Comparison of ENCODE assay signal across 8 cellular contexts in the genomic region with DNA sequence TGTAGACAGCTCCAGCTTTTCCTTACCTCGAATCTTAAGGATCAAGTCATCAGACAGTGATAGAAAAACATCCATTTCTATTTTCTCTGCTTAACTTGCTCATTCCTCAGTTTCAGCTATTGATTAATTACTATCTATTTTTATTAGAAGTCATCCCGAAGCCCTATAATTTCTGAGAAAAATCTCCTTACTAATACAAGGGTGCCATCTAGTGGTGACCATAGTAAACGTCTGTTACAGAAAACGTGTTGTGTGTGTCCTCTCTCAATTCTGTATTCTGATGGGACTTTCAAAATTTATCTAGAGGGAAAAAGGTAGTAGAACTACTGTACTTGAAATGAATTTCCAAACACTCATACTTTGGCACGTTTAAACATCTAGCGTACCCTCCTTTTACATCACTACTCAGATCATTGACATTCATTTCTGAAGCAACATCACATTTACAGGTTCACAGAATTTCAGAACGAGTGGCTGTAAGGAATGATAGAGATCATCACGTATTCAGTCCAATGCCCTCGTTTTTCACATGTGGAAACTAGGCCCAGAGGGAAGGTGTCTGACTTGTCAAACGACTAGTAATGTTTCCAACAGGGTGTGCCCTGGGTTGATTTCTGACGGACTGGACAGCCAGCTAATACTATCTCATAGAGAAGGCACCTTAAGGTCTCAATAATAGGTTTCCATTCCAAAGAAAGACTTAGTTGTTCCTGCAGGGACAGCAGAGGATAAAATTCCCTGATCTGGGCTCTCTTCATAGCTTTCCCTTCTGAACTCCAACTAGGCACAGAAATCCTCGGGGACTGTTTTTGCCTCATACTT. TPM values are rescaled to one million over a fixed set of nuclear protein-coding genes. Genes with fewer than 3 reads are reported as not detected.
A peak's percentile ranks its signal among the peaks of the same experiment; 100 is the strongest.
DNase-seq lines count a peak whose midpoint lies in the region; ATAC-seq, FAIRE-seq and TF ChIP-seq lines count a peak whose summit lies in the region.

No MANE protein-coding gene starts in this region.

- H3K27ac ChIP-seq in OCI-LY3 (ENCODE audit: low read length) (no peak overlapping the region), lung (ENCODE audit: low read depth in 1 of 2, low read length in 1 of 2) (no peak overlapping the region)

- ATAC-seq in lung (ENCODE audit: insufficient read depth, low FRiP score) (peak; percentile 66), HG03139 (IDR thresholded peaks at IDR 0.05; ENCODE audit: unreplicated experiment) (no peak), GM18511 (IDR thresholded peaks at IDR 0.05; ENCODE audit: unreplicated experiment) (no peak), GM21737 (IDR thresholded peaks at IDR 0.05; ENCODE audit: unreplicated experiment) (no peak)

- DNase-seq in DMS 273 (lab: John Stamatoyannopoulos, UW; ENCODE audit: unreplicated experiment), result peak; percentile 85
- peak; percentile 30 for DNase-seq in HuH-7.5 (ENCODE audit: low spot score)
- no peak for DNase-seq in lung (ENCODE audit: low spot score)

- no peak overlapping the region for H3K9ac ChIP-seq in OCI-LY3 (ENCODE audit: low read length)

- no peak overlapping the region for H3K4me2 ChIP-seq in OCI-LY3 (ENCODE audit: low read length)

- FAIRE-seq in colon (lab: Jason Lieb, UNC), result peak; percentile 75

- H2AFZ ChIP-seq in OCI-LY3 (ENCODE audit: low read depth, low read length), result no peak overlapping the region

- H3K9me3 ChIP-seq in OCI-LY3 (ENCODE audit: insufficient read depth, low read length) (no peaks in the 10 kb centered on the region), lung (ENCODE audit: control insufficient read depth in 2 of 2, insufficient read depth in 1 of 2, low read length in 1 of 2) (no peaks in the 10 kb centered on the region)

- H3K4me3 ChIP-seq in OCI-LY3 (ENCODE audit: low read length) (no peak overlapping the region), lung (no peak overlapping the region)

- TF ChIP-seq CTCF in OCI-LY3 (IDR thresholded peaks at IDR 0.05; ENCODE audit: low read depth, low read length), result peak; percentile 76
- TF ChIP-seq CTCF in lung (IDR thresholded peaks at IDR 0.05; ENCODE audit: control extremely low read depth, extremely low read depth), result peak; percentile 56

- H3K36me3 ChIP-seq in OCI-LY3 (replicated peaks; ENCODE audit: low read depth, low read length) (peaks cover 8% of the 10 kb centered on the region), lung (ENCODE audit: control insufficient read depth in 2 of 2, insufficient read depth in 2 of 2, low read length in 2 of 2) (peaks cover 0 to 2% of the 10 kb centered on the region in 2 donors)

- H4K20me1 ChIP-seq in OCI-LY3 (ENCODE audit: insufficient read depth, low read length), result no peaks in the 10 kb centered on the region

- WGBS in lung, 2 donors, result 43 to 47% methylated on average over 12 of the region's 12 CpGs

- peaks cover 8% of the 10 kb centered on the region for H3K4me1 ChIP-seq in OCI-LY3 (ENCODE audit: low read length)
- no peaks in the 10 kb centered on the region for H3K4me1 ChIP-seq in lung (ENCODE audit: control insufficient read depth in 2 of 2, insufficient read depth in 2 of 2, low read length in 2 of 2)

- H3K79me2 ChIP-seq in OCI-LY3 (ENCODE audit: low read length), result no peaks in the 10 kb centered on the region

- H3K27me3 ChIP-seq in OCI-LY3 (ENCODE audit: low read depth, low read length), result no peaks in the 10 kb centered on the region
- H3K27me3 ChIP-seq in lung (ENCODE audit: control insufficient read depth, insufficient read depth), result no peaks in the 10 kb centered on the region

RNA-seq across cellular contexts. Expression of a gene that starts 25.6 kb away (rescaled TPM):
- 10 to 100 TPM; 37.8 to 40.7 TPM for total RNA-seq in lung
- 10 to 100 TPM; 17.1 to 18.6 TPM for polyA plus RNA-seq in lung
